18 cellular contexts compared by ENCODE assay signal in genomic region chr9:126204708-126205225, GRCh38.
DNase-seq lines count a peak whose midpoint lies in the region; ATAC-seq, FAIRE-seq and TF ChIP-seq lines count a peak whose summit lies in the region.
"Had no signal": no experiment of that assay in that cellular context is flagged by ENCODE, and none has a peak within 500 bp of the region (broad histone marks: within the 10 kb centered on the region; RNA-seq: fewer than 3 reads in every experiment).

No MANE protein-coding gene starts in this region.

- WGBS in H9 (ENCODE audit: extremely low coverage, insufficient read length, low lambda C conversion rate), result no CpG with 5 or more reads among the region's 2 CpGs
- 6% methylated on average over 2 of the region's 2 CpGs for WGBS in K562 (ENCODE audit: insufficient coverage, low coverage, missing lambda C conversion rate)
- WGBS in trophoblast cell (ENCODE audit: extremely low coverage, insufficient coverage, insufficient read length), result no CpG with 5 or more reads among the region's 2 CpGs

- H2BK120ac ChIP-seq in H9 (ENCODE audit: low read depth, low read length, poor library complexity, severe bottlenecking), result no peak overlapping the region
- H2BK120ac ChIP-seq in trophoblast cell (ENCODE audit: insufficient read depth, low read length, poor library complexity), result no peak overlapping the region

- H3K4me3 Mint-ChIP-seq in H9 (no peak overlapping the region), Calu3 (ENCODE audit: low read depth, unreplicated experiment) (no peak overlapping the region)

- H3K79me1 ChIP-seq in H9 (ENCODE audit: insufficient read depth, low read depth, low read length, poor library complexity, severe bottlenecking) (no peaks in the 10 kb centered on the region), trophoblast cell (ENCODE audit: low read length) (no peaks in the 10 kb centered on the region)

- H2AK5ac ChIP-seq in H9 (ENCODE audit: insufficient read length, low read length) (no peak overlapping the region), trophoblast cell (ENCODE audit: low read length) (no peak overlapping the region)

- H3K4me1 Mint-ChIP-seq in H9, result no peaks in the 10 kb centered on the region
- no peaks in the 10 kb centered on the region for H3K4me1 Mint-ChIP-seq in Calu3 (ENCODE audit: low read depth, unreplicated experiment)

- peaks cover 30 to 53% (median 46%) of the 10 kb centered on the region in 10 experiments for H3K4me1 ChIP-seq in BLaER1 treated with 17β-estradiol and CSF1 and Interleukin-3, amounts not matched to agents 10 nM and 100 nM
- H3K4me1 ChIP-seq in H9 (ENCODE audit: insufficient read depth, low read length) (no peaks in the 10 kb centered on the region), K562 (replicated peaks in 1 of 2; ENCODE audit: control insufficient read depth in 2 of 2, insufficient read depth in 2 of 2, low read length in 2 of 2) (no peaks in the 10 kb centered on the region), trophoblast cell (ENCODE audit: control insufficient read depth in 1 of 2, insufficient read depth in 2 of 2, low read length in 2 of 2) (no peaks in the 10 kb centered on the region), left ventricle myocardium inferior (peaks cover 11% of the 10 kb centered on the region)

- H2BK5ac ChIP-seq in H9 (ENCODE audit: insufficient read length, low read length) (no peak overlapping the region), trophoblast cell (ENCODE audit: low read depth, low read length, poor library complexity) (no peak overlapping the region)

- H3K4ac ChIP-seq in H9 (ENCODE audit: low read depth, low read length) (no peak overlapping the region), trophoblast cell (ENCODE audit: low read depth, low read length) (no peak overlapping the region)

- CTCF ChIA-PET in K562 (lab: Yijun Ruan, JAX; ENCODE audit: low intra/inter-chr PET ratio), result no interaction called here
- CTCF ChIA-PET in Calu3 (lab: Charles Lee), result no interaction called here

- H3K23ac ChIP-seq in H9 (ENCODE audit: insufficient read length, low read depth, low read length) (no peak overlapping the region), trophoblast cell (ENCODE audit: low read length) (no peak overlapping the region)

- H3K36me3 ChIP-seq in BLaER1 treated with 17β-estradiol and CSF1 and Interleukin-3, amounts not matched to agents 10 nM and 100 nM, result no peaks in the 10 kb centered on the region
- H3K36me3 ChIP-seq in K562 (ENCODE audit: control insufficient read depth, insufficient read depth, low read length) (no peaks in the 10 kb centered on the region), trophoblast cell (ENCODE audit: control insufficient read depth in 1 of 2, insufficient read depth in 2 of 2, low read length in 2 of 2) (no peaks in the 10 kb centered on the region), left ventricle myocardium inferior (no peaks in the 10 kb centered on the region)

- H4K8ac ChIP-seq in H9 (replicated peaks; ENCODE audit: insufficient read length, low read depth, low read length) (peak overlapping the region; percentile 5), trophoblast cell (ENCODE audit: low read depth, low read length) (no peak overlapping the region)

- no peak overlapping the region for H3K18ac ChIP-seq in H9 (ENCODE audit: insufficient read length, low read depth, low read length)
- H3K18ac ChIP-seq in trophoblast cell (ENCODE audit: low read length), result no peak overlapping the region

- H3K9me3 Mint-ChIP-seq in H9 (peaks cover 12 to 13% of the 10 kb centered on the region in 2 experiments; a peak in 4 of 5 replicates), Calu3 (ENCODE audit: low read depth, unreplicated experiment) (no peaks in the 10 kb centered on the region)

- no peak overlapping the region for H3T11ph ChIP-seq in H9 (ENCODE audit: low read length)

- H4K20me1 ChIP-seq in BLaER1 treated with 17β-estradiol and CSF1 and Interleukin-3, amounts not matched to agents 10 nM and 100 nM, result no peaks in the 10 kb centered on the region; a peak in 1 of 22 replicates
- H4K20me1 ChIP-seq in H9 (ENCODE audit: control insufficient read depth, insufficient read depth, insufficient read length) (no peaks in the 10 kb centered on the region), K562 (replicated peaks; ENCODE audit: control insufficient read depth, insufficient read depth, low read length) (no peaks in the 10 kb centered on the region)

- TF ChIP-seq POLR2A in K562 (conservative IDR thresholded peaks at IDR 0.05), result no peak

- peak; percentile 73 for FAIRE-seq in K562 (lab: Jason Lieb, UNC)
- FAIRE-seq: H54 had no signal

- no peak for TF ChIP-seq EP300 in K562 (IDR thresholded peaks at IDR 0.05; ENCODE audit: low read length)

- H3K4me2 ChIP-seq in BLaER1 treated with 17β-estradiol and CSF1 and Interleukin-3, amounts not matched to agents 10 nM and 100 nM, result peak overlapping the region; percentile 51 to 89 (median 74)
- H3K4me2 ChIP-seq in H9 (ENCODE audit: insufficient read depth, insufficient read length, low read length) (no peak overlapping the region), K562 (ENCODE audit: insufficient read depth, low read length) (no peak overlapping the region), trophoblast cell (ENCODE audit: low read length) (no peak overlapping the region)

- no peak overlapping the region for H3K56ac ChIP-seq in H9 (ENCODE audit: insufficient read length, low read depth, low read length)

- no peak for TF ChIP-seq CTCF in H9 (conservative IDR thresholded peaks at IDR 0.05)
- TF ChIP-seq CTCF in K562 (IDR thresholded peaks at IDR 0.05 in 2 of 3, conservative IDR thresholded peaks at IDR 0.05 in 1 of 3; ENCODE audit: insufficient read depth in 2 of 3, low read depth in 1 of 3, low read length in 3 of 3), result no peak
- TF ChIP-seq CTCF in Calu3 (IDR thresholded peaks at IDR 0.05; ENCODE audit: unreplicated experiment), result no peak
- no peak for TF ChIP-seq CTCF in left ventricle myocardium inferior (IDR thresholded peaks at IDR 0.05; ENCODE audit: borderline replicate concordance)

- no peak for TF ChIP-seq RAD21 in K562 (CRISPR knock-in tag; conservative IDR thresholded peaks at IDR 0.05 in 1 of 2, IDR thresholded peaks at IDR 0.05 in 1 of 2)

- DNase-seq in H9, result no peak
- DNase-seq in K562 (ENCODE audit: extremely low read depth in 1 of 4, low spot score in 3 of 4), result no peak
- no peak for DNase-seq in trophoblast cell
- DNase-seq in germinal center (ENCODE audit: low spot score), result no peak
- DNase-seq in Calu3, result no peak
- DNase-seq in left ventricle myocardium inferior, result no peak
- DNase-seq: DND-41, KG1, MM.1S, NCI-H1694, NCI-H2029 treated with DMSO at 0.1 percent for 48 hours, NCI-H2227 treated with DMSO at 0.1 percent for 48 hours, NCI-H526 treated with DMSO at 0.1 percent for 48 hours, SIG-M5 had no signal

- H2BK12ac ChIP-seq in H9 (ENCODE audit: insufficient read length, low read depth, low read length), result no peak overlapping the region
- H2BK12ac ChIP-seq in trophoblast cell (ENCODE audit: low read length), result no peak overlapping the region

- no peak overlapping the region; a peak in 2 of 22 replicates for H3K9ac ChIP-seq in BLaER1 treated with 17β-estradiol and CSF1 and Interleukin-3, amounts not matched to agents 10 nM and 100 nM
- H3K9ac ChIP-seq in H9 (ENCODE audit: extremely low read depth, insufficient read length, low read length) (no peak overlapping the region), K562 (ENCODE audit: insufficient read depth in 1 of 2, low read depth in 2 of 2, low read length in 2 of 2) (no peak overlapping the region), trophoblast cell (ENCODE audit: low read length) (no peak overlapping the region)

- no peaks in the 10 kb centered on the region for H3K27me3 ChIP-seq in BLaER1 treated with 17β-estradiol and CSF1 and Interleukin-3, amounts not matched to agents 10 nM and 100 nM
- H3K27me3 ChIP-seq in H9 (ENCODE audit: insufficient read depth, low read length), result no peaks in the 10 kb centered on the region
- H3K27me3 ChIP-seq in K562 (ENCODE audit: control insufficient read depth in 2 of 2, insufficient read depth in 2 of 2, low read length in 2 of 2), result no peaks in the 10 kb centered on the region; a peak in 1 of 5 replicates
- H3K27me3 ChIP-seq in trophoblast cell (ENCODE audit: insufficient read depth, low read length), result no peaks in the 10 kb centered on the region
- H3K27me3 ChIP-seq in left ventricle myocardium inferior (ENCODE audit: low read depth), result peaks cover 24% of the 10 kb centered on the region

- no peak overlapping the region for H4K5ac ChIP-seq in H9 (ENCODE audit: insufficient read length, low read depth, low read length)

- no peak overlapping the region for H3K4me3 ChIP-seq in BLaER1 treated with 17β-estradiol and CSF1 and Interleukin-3, amounts not matched to agents 10 nM and 100 nM
- H3K4me3 ChIP-seq in K562, result no peak overlapping the region
- H3K4me3 ChIP-seq in trophoblast cell (ENCODE audit: low read depth, low read length), result peak overlapping the region; percentile 54
- no peak overlapping the region for H3K4me3 ChIP-seq in left ventricle myocardium inferior
- H3K4me3 ChIP-seq: SK-N-MC had no signal

- no peak overlapping the region for H4K12ac ChIP-seq in trophoblast cell (ENCODE audit: low read depth, low read length)

- H3K27ac Mint-ChIP-seq in H9 (no peak overlapping the region), Calu3 (ENCODE audit: unreplicated experiment) (no peak overlapping the region)

- no TSS peak for BruUV-seq in K562 (replicated peaks; lab: Mats Ljungman, UMichigan)
- BruUV-seq in Calu3 (replicated peaks; lab: Mats Ljungman, UMichigan), result no TSS peak

- no peak overlapping the region for H2BK15ac ChIP-seq in H9 (ENCODE audit: low read depth, low read length)

- peak overlapping the region in 4 of 11 experiments; percentile 8 to 59 (median 37); a peak in 3 of 22 replicates for H3K27ac ChIP-seq in BLaER1 treated with 17β-estradiol and CSF1 and Interleukin-3, amounts not matched to agents 10 nM and 100 nM
- H3K27ac ChIP-seq in H9 (ENCODE audit: insufficient read length, low read depth, low read length), result no peak overlapping the region
- H3K27ac ChIP-seq in K562 (ENCODE audit: extremely low read depth, low read depth, low read length), result no peak overlapping the region
- no peak overlapping the region for H3K27ac ChIP-seq in trophoblast cell (ENCODE audit: low read depth, low read length)
- no peak overlapping the region for H3K27ac ChIP-seq in left ventricle myocardium inferior (replicated peaks)
- H3K27ac ChIP-seq: SK-N-MC had no signal

- H3K36me3 Mint-ChIP-seq in H9 (ENCODE audit: insufficient read depth in 1 of 3, low read depth in 3 of 3) (peaks cover 3 to 14% (median 4%) of the 10 kb centered on the region in 3 experiments; a peak in 3 of 7 replicates), Calu3 (ENCODE audit: insufficient read depth, unreplicated experiment) (no peaks in the 10 kb centered on the region)

- no peak overlapping the region for H4K91ac ChIP-seq in H9 (ENCODE audit: insufficient read length, low read depth, low read length)
- no peak overlapping the region for H4K91ac ChIP-seq in trophoblast cell (ENCODE audit: low read depth, low read length)

- H3K79me2 ChIP-seq in H9 (ENCODE audit: insufficient read depth, low read length) (no peaks in the 10 kb centered on the region), K562 (ENCODE audit: control insufficient read depth, insufficient read depth, low read length) (no peaks in the 10 kb centered on the region), trophoblast cell (ENCODE audit: control insufficient read depth, insufficient read depth, low read length, poor library complexity) (no peaks in the 10 kb centered on the region)

- in situ Hi-C loops in K562 (cut with MboI), result no loop called here

- H2AFZ ChIP-seq in H9 (ENCODE audit: low read length) (no peak overlapping the region), K562 (ENCODE audit: low read depth, low read length) (no peak overlapping the region), trophoblast cell (ENCODE audit: insufficient read depth, low read length, poor library complexity) (no peak overlapping the region)

- H3K14ac ChIP-seq in H9 (ENCODE audit: insufficient read depth, low read length), result no peak overlapping the region
- H3K14ac ChIP-seq in trophoblast cell (ENCODE audit: low read length), result no peak overlapping the region

- peaks cover 5 to 21% (median 16%) of the 10 kb centered on the region in 11 experiments; a peak in 21 of 22 replicates for H3K9me3 ChIP-seq in BLaER1 treated with 17β-estradiol and CSF1 and Interleukin-3, amounts not matched to agents 10 nM and 100 nM (replicated peaks in 1 of 11)
- H3K9me3 ChIP-seq in H9 (ENCODE audit: control insufficient read depth, low read depth, low read length) (no peaks in the 10 kb centered on the region), K562 (replicated peaks; ENCODE audit: control insufficient read depth, insufficient read depth, low read depth, low read length) (no peaks in the 10 kb centered on the region; the same call in none of the 2 replicates), trophoblast cell (ENCODE audit: insufficient read depth, low read depth, low read length) (peaks cover 4% of the 10 kb centered on the region), left ventricle myocardium inferior (replicated peaks) (peaks cover 12% of the 10 kb centered on the region)

- H3K27me3 Mint-ChIP-seq in H9 (ENCODE audit: low read depth) (peaks cover 16% of the 10 kb centered on the region), Calu3 (ENCODE audit: unreplicated experiment) (peaks cover 18% of the 10 kb centered on the region)

- no peaks in the 10 kb centered on the region for H3K23me2 ChIP-seq in H9 (ENCODE audit: insufficient read length, low read depth, low read length, poor library complexity, severe bottlenecking)

- intact Hi-C loops in K562 (cut with micrococcal nuclease), result no loop called here
- intact Hi-C loops in Calu3 (cut with micrococcal nuclease; ENCODE audit: unreplicated experiment), result no loop called here
- intact Hi-C loops in left ventricle myocardium inferior (cut with micrococcal nuclease), result no loop called here

- H3K9me1 ChIP-seq in K562 (ENCODE audit: control insufficient read depth, insufficient read depth, low read length), result no peaks in the 10 kb centered on the region

- ATAC-seq in K562, result no peak
- ATAC-seq: Panc1 had no signal

- H2BK20ac ChIP-seq in H9 (ENCODE audit: low read depth, low read length, poor library complexity, severe bottlenecking), result no peak overlapping the region

- POLR2A ChIA-PET in K562 (lab: Yijun Ruan, JAX), result no interaction called here

Comparison
In these comparisons a context has a peak if more than half of its experiments do, and no peak if none do; other contexts are left out.
1. H3K4me2 ChIP-seq: peak in BLaER1 treated with 17β-estradiol and CSF1 and Interleukin-3, amounts not matched to agents 10 nM and 100 nM (11 of 11); none in H9 (single experiment), K562 (single experiment) and trophoblast cell (single experiment).